In the genomic region with DNA sequence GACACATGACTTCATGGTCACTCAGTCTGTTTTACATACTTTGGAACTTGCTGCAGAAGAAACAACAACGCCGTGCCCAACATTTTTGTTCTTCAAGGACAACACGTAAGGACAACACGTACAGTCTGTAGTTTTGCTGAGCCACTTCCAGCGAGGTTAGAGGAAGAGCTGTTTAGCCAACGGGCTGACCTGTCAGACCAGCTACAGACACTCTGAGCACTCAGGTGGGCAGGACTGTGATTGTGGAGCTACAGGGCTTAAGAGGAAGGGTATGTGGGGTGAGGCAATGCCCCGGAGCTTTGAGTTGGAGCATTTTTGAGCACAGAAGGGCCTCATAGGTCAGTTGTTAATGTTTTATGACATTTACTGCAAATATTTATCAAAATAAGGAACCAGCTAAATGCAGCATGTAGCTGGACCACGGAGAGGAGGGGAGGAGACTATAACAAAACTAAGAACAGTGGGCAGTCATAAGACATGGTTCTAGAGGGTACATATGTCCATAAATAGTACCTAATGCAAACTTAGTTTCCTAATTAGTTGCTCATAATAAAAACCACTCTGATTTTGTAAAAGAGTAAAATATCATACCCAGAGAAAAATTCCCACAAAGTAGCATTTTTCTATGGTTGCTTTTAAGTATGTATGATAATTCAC, we compare ENCODE assay signal across 1 cellular context.
TF ChIP-seq lines count a peak whose summit lies in the region.

No MANE protein-coding gene starts in this region.

TF ChIP-seq in HepG2, 621 proteins besides CTCF, POLR2A, EP300 and RAD21:
- TF ChIP-seq, protein P1, sequence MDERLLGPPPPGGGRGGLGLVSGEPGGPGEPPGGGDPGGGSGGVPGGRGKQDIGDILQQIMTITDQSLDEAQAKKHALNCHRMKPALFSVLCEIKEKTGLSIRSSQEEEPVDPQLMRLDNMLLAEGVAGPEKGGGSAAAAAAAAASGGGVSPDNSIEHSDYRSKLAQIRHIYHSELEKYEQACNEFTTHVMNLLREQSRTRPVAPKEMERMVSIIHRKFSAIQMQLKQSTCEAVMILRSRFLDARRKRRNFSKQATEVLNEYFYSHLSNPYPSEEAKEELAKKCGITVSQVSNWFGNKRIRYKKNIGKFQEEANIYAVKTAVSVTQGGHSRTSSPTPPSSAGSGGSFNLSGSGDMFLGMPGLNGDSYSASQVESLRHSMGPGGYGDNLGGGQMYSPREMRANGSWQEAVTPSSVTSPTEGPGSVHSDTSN (CRISPR knock-in tag; IDR thresholded peaks at IDR 0.05), result no peak
- TF ChIP-seq, protein P2, sequence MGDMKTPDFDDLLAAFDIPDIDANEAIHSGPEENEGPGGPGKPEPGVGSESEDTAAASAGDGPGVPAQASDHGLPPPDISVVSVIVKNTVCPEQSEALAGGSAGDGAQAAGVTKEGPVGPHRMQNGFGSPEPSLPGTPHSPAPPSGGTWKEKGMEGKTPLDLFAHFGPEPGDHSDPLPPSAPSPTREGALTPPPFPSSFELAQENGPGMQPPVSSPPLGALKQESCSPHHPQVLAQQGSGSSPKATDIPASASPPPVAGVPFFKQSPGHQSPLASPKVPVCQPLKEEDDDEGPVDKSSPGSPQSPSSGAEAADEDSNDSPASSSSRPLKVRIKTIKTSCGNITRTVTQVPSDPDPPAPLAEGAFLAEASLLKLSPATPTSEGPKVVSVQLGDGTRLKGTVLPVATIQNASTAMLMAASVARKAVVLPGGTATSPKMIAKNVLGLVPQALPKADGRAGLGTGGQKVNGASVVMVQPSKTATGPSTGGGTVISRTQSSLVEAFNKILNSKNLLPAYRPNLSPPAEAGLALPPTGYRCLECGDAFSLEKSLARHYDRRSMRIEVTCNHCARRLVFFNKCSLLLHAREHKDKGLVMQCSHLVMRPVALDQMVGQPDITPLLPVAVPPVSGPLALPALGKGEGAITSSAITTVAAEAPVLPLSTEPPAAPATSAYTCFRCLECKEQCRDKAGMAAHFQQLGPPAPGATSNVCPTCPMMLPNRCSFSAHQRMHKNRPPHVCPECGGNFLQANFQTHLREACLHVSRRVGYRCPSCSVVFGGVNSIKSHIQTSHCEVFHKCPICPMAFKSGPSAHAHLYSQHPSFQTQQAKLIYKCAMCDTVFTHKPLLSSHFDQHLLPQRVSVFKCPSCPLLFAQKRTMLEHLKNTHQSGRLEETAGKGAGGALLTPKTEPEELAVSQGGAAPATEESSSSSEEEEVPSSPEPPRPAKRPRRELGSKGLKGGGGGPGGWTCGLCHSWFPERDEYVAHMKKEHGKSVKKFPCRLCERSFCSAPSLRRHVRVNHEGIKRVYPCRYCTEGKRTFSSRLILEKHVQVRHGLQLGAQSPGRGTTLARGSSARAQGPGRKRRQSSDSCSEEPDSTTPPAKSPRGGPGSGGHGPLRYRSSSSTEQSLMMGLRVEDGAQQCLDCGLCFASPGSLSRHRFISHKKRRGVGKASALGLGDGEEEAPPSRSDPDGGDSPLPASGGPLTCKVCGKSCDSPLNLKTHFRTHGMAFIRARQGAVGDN (CRISPR knock-in tag; IDR thresholded peaks at IDR 0.05), result no peak
- TF ChIP-seq RARA (CRISPR knock-in tag; IDR thresholded peaks at IDR 0.05) (no peak), ZNF430 (CRISPR knock-in tag; IDR thresholded peaks at IDR 0.05) (no peak), RXRA (CRISPR knock-in tag; IDR thresholded peaks at IDR 0.05) (no peak)
TF ChIP-seq in HepG2: peak in this region for 0.
